8 cellular contexts compared by ENCODE assay signal in genomic region chr2:135741395-135742306, GRCh38. TPM values are rescaled to one million over a fixed set of nuclear protein-coding genes. Genes with fewer than 3 reads are reported as not detected.
DNase-seq lines count a peak whose midpoint lies in the region; ATAC-seq and TF ChIP-seq lines count a peak whose summit lies in the region.

A gene with protein sequence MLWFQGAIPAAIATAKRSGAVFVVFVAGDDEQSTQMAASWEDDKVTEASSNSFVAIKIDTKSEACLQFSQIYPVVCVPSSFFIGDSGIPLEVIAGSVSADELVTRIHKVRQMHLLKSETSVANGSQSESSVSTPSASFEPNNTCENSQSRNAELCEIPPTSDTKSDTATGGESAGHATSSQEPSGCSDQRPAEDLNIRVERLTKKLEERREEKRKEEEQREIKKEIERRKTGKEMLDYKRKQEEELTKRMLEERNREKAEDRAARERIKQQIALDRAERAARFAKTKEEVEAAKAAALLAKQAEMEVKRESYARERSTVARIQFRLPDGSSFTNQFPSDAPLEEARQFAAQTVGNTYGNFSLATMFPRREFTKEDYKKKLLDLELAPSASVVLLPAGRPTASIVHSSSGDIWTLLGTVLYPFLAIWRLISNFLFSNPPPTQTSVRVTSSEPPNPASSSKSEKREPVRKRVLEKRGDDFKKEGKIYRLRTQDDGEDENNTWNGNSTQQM (plus strand): TSS chr2:135741855. CDS start chr2:135741930, 75 bp downstream.

- ATAC-seq in GM21367 (IDR thresholded peaks at IDR 0.05; ENCODE audit: unreplicated experiment): peak; percentile 90

- H3K27me3 Mint-ChIP-seq in Caco-2 (ENCODE audit: insufficient read depth, unreplicated experiment) (no peaks in the 10 kb centered on the region), endodermal cell (ENCODE audit: insufficient read depth) (peaks cover 6% of the 10 kb centered on the region)

- CTCF ChIA-PET in Caco-2 (lab: Charles Lee): interaction anchor here (0.6 to 0.8 kb wide), 8 partner anchors 15 to 1601 kb away, joined by 3 to 10 read pairs (median 4); partner anchors contain the start of gene ZRANB3

- DNase-seq in Caco-2 (peak; percentile 96 to 99), HUDEP-2 (lab: John Stamatoyannopoulos, UW; ENCODE audit: unreplicated experiment in 76 of 76) (peak; percentile 19 to 97 (median 93)), NT2/D1 (ENCODE audit: low read depth, low spot score) (peak; percentile 95), endodermal cell (peak; percentile 99), mesenteric fat pad (ENCODE audit: low spot score) (peak; percentile 99)
- peak; percentile 75 for DNase-seq in activated CD8-positive, alpha-beta memory T cell treated with anti-CD3 and anti-CD28 coated beads, Interleukin-2, amount 50 U/mL, for 1 hour (ENCODE audit: extremely low read depth)
- peak; percentile 93 for DNase-seq in stimulated activated CD8-positive, alpha-beta memory T cell treated with anti-CD3 and anti-CD28 coated beads, Interleukin-15, amount 100 ng/mL, for 4 hours (ENCODE audit: low read depth in 2 of 2)

- peak within 1 kb of the TSS; percentile 92 for H3K4me3 ChIP-seq in Caco-2 (ENCODE audit: low read depth, low read length)
- H3K4me3 ChIP-seq in NT2/D1 (ENCODE audit: insufficient read length, low read depth): peak within 1 kb of the TSS; percentile 90
- peak within 1 kb of the TSS; percentile 88 for H3K4me3 ChIP-seq in endodermal cell (ENCODE audit: low read length)

- H3K27me3 ChIP-seq in Caco-2 (replicated peaks; ENCODE audit: control insufficient read depth, insufficient read depth, low read length) (no peaks in the 10 kb centered on the region), NT2/D1 (ENCODE audit: insufficient read depth, insufficient read length) (no peaks in the 10 kb centered on the region), endodermal cell (ENCODE audit: control insufficient read depth, insufficient read depth, low read length, poor library complexity, severe bottlenecking) (peaks cover 4% of the 10 kb centered on the region)

- intact Hi-C loops in Caco-2 (cut with micrococcal nuclease; ENCODE audit: unreplicated experiment): loop anchor here (1.0 kb wide), 1 partner anchor 210 kb away; the partner anchor contains the start of genes R3HDM1 and ZRANB3

- POLR2A ChIA-PET in Caco-2 (lab: Charles Lee): interaction anchor here (0.5 to 0.7 kb wide), 12 partner anchors 42 to 1095 kb away, joined by 3 to 8 read pairs (median 6); partner anchors contain the start of gene MCM6

- H3K36me3 ChIP-seq in Caco-2 (ENCODE audit: control insufficient read depth, insufficient read depth, low read length) (no peaks in the 10 kb centered on the region), NT2/D1 (ENCODE audit: insufficient read depth, insufficient read length, low read length) (peaks cover 13% of the 10 kb centered on the region), endodermal cell (ENCODE audit: control insufficient read depth, insufficient read depth, low read length) (peaks cover 8% of the 10 kb centered on the region)

- H3K4me1 ChIP-seq in Caco-2 (peaks cover 18% of the 10 kb centered on the region; the same call in 1 of the 2 replicates), NT2/D1 (ENCODE audit: insufficient read depth, insufficient read length) (no peaks in the 10 kb centered on the region), endodermal cell (ENCODE audit: control insufficient read depth, insufficient read depth, low read length) (no peaks in the 10 kb centered on the region)

- H3K27ac ChIP-seq in endodermal cell (ENCODE audit: low read depth, low read length): peak within 1 kb of the TSS; percentile 98

- H3K27ac Mint-ChIP-seq in Caco-2 (ENCODE audit: unreplicated experiment) (peak within 1 kb of the TSS; percentile 89), endodermal cell (peak within 1 kb of the TSS; percentile 99)

- peaks cover 17% of the 10 kb centered on the region for H3K36me3 Mint-ChIP-seq in Caco-2 (ENCODE audit: insufficient read depth, unreplicated experiment)
- H3K36me3 Mint-ChIP-seq in endodermal cell (ENCODE audit: low read depth): peaks cover 7% of the 10 kb centered on the region

- H3K4me1 Mint-ChIP-seq in Caco-2 (ENCODE audit: low read depth, unreplicated experiment) (peaks cover 8% of the 10 kb centered on the region), endodermal cell (peaks cover 15% of the 10 kb centered on the region)

- peak within 1 kb of the TSS; percentile 97 for H3K9ac ChIP-seq in NT2/D1 (ENCODE audit: insufficient read length, low read depth)
- peak within 1 kb of the TSS; percentile 92 for H3K9ac ChIP-seq in endodermal cell (ENCODE audit: extremely low read depth, low read length, poor library complexity, severe bottlenecking)

- TF ChIP-seq CTCF in Caco-2 (IDR thresholded peaks at IDR 0.05; ENCODE audit: insufficient read depth in 1 of 2, low read depth in 1 of 2, low read length in 1 of 2, severe bottlenecking in 1 of 2, unreplicated experiment in 1 of 2) (peak; percentile 55 to 64), endodermal cell (conservative IDR thresholded peaks at IDR 0.05) (peak; percentile 85)

- 1% methylated on average over 53 to 92 of the region's 92 CpGs for WGBS in endodermal cell (ENCODE audit: insufficient coverage in 1 of 2, insufficient read length in 1 of 2), 2 experiments

- H3K4me3 Mint-ChIP-seq in Caco-2 (ENCODE audit: unreplicated experiment) (peak within 1 kb of the TSS; percentile 90), endodermal cell (peak within 1 kb of the TSS; percentile 89)

- H3K9me3 Mint-ChIP-seq in Caco-2 (ENCODE audit: unreplicated experiment) (no peaks in the 10 kb centered on the region), endodermal cell (peaks cover 5% of the 10 kb centered on the region)

- no TSS peak for BruUV-seq in Caco-2 (replicated peaks; lab: Mats Ljungman, UMichigan)

- H3K9me3 ChIP-seq in Caco-2: no peaks in the 10 kb centered on the region
- no peaks in the 10 kb centered on the region for H3K9me3 ChIP-seq in NT2/D1 (ENCODE audit: insufficient read depth, low read length)
- peaks cover 5% of the 10 kb centered on the region for H3K9me3 ChIP-seq in endodermal cell (ENCODE audit: control insufficient read depth, low read length)

RNA-seq across cellular contexts. Expression of the gene that starts here (rescaled TPM):
- 98.1 and 99.3 TPM in 2 replicates for total RNA-seq in Caco-2 (2022)
- 10 to 100 TPM; 81.0 to 81.6 TPM for total RNA-seq in endodermal cell
- polyA plus RNA-seq in endodermal cell (2013, experiment 1 of 2): 96.1 TPM
- polyA plus RNA-seq in endodermal cell (2013, experiment 2 of 2): 91.2 TPM
- 98.3 TPM for total RNA-seq in mesenteric fat pad

Comparison
In these comparisons a context has a peak if more than half of its experiments do, and no peak if none do; other contexts are left out.
1. Peak in every context shown above with its lines: DNase-seq, ATAC-seq, H3K4me3 ChIP-seq and H3K27ac ChIP-seq.